In the genomic region with DNA sequence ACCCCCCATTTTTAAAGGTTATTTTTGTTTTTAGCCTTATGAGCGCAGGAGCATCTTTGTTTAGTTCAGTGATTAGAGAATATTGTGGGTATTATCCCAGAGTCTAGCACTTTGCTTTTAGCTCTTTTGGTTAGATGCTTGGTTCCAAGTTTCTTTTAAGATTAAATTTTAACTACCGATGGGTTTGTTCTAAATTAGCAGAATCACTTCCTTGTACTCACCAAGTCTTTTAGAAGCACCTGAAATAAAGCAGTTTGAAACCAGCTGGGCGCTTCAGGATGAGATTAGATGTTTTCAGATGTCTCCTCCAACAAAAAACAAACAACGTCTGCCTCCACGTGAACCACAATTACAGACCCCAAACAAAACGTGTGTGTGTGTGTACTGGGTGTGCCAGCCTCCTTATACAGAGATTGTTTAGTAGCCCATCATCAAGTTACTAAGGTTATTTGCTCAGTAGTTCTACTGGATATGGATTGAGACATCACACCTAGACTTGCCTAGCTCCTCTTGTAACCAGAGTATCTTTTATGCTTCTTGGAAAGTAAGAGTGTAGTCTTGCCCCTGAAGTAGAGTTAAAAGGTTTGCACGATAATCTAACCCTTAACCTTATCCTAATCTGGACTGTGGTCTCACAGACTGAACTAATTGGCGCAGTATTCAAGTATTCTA, we compare ENCODE assay signal across 8 cellular contexts. TPM values are rescaled to one million over a fixed set of nuclear protein-coding genes. Genes with fewer than 3 reads are reported as not detected.
DNase-seq lines count a peak whose midpoint lies in the region; ATAC-seq and TF ChIP-seq lines count a peak whose summit lies in the region.

No MANE protein-coding gene starts in this region.

- H3K4me1 ChIP-seq in heart right ventricle (peaks cover 9 to 77% (median 67%) of the 10 kb centered on the region in 9 donors), ascending aorta (peaks cover 7 to 30% of the 10 kb centered on the region in 2 donors), urinary bladder (ENCODE audit: insufficient read depth) (peaks cover 1% of the 10 kb centered on the region)

- no peaks in the 10 kb centered on the region for H3K27me3 ChIP-seq in heart right ventricle
- no peaks in the 10 kb centered on the region for H3K27me3 ChIP-seq in ascending aorta

- intact Hi-C loops in heart right ventricle (cut with DNase I) (loop anchor here in 6 of 10 donors (2.0 to 5.0 kb wide), 7 partner anchors 35 to 397 kb away; a partner anchor contains a TSS), left ventricle myocardium superior (cut with micrococcal nuclease) (no loop called here), ascending aorta (cut with DNase I) (loop anchor here (1.0 to 2.0 kb wide), 3 partner anchors 17 to 41 kb away; no protein-coding TSS in a partner anchor)

- ATAC-seq in heart right ventricle (no peak), left ventricle myocardium superior (no peak), HG02885 (IDR thresholded peaks at IDR 0.05; ENCODE audit: poor library complexity, unreplicated experiment) (no peak)

- DNase-seq in heart right ventricle: no peak
- DNase-seq in left ventricle myocardium superior: no peak
- no peak for DNase-seq in ascending aorta (ENCODE audit: low spot score in 2 of 2)
- peak; percentile 28 for DNase-seq in kidney tubule cell (ENCODE audit: low spot score)
- DNase-seq in activated CD8-positive, alpha-beta memory T cell treated with anti-CD3 and anti-CD28 coated beads, Interleukin-2, amount 50 U/mL, for 48 hours: no peak
- no peak for DNase-seq in UCSD-AML1 (lab: John Stamatoyannopoulos, UW; ENCODE audit: unreplicated experiment)

- H3K9me3 ChIP-seq in heart right ventricle (no peaks in the 10 kb centered on the region), ascending aorta (no peaks in the 10 kb centered on the region)

- no peak for TF ChIP-seq CTCF in heart right ventricle (IDR thresholded peaks at IDR 0.05)
- no peak for TF ChIP-seq CTCF in ascending aorta (IDR thresholded peaks at IDR 0.05)

- H3K4me3 ChIP-seq in heart right ventricle (peak overlapping the region in 9 of 10 donors; percentile 87 to 99 (median 97)), ascending aorta (peak overlapping the region; percentile 93 to 99), urinary bladder (ENCODE audit: low read depth, low read length) (peak overlapping the region; percentile 28)

- H3K27ac ChIP-seq in heart right ventricle (peak overlapping the region in 6 of 10 donors; percentile 95 to 100 (median 100)), ascending aorta (peak overlapping the region; percentile 98 to 100), urinary bladder (ENCODE audit: low read depth) (peak overlapping the region; percentile 65)

- WGBS in heart right ventricle, 2 donors: 41 to 50% methylated on average over 8 of the region's 8 CpGs
- WGBS in urinary bladder: 27% methylated on average over 8 of the region's 8 CpGs

- peaks cover 0 to 14% (median 0%) of the 10 kb centered on the region in 9 donors for H3K36me3 ChIP-seq in heart right ventricle
- H3K36me3 ChIP-seq in ascending aorta: peaks cover 3 to 11% of the 10 kb centered on the region in 2 donors
- H3K36me3 ChIP-seq in urinary bladder (ENCODE audit: insufficient read depth): no peaks in the 10 kb centered on the region

RNA-seq across cellular contexts. Expression of a gene that starts 2.2 kb away (rescaled TPM):
- total RNA-seq in heart right ventricle (100 to 1,000 TPM; 353 to 802 (median 569) TPM), left ventricle myocardium superior (836 TPM), ascending aorta (452 TPM), urinary bladder (589 TPM)
- polyA plus RNA-seq in heart right ventricle (100 to 1,000 TPM; 261 to 538 TPM), urinary bladder (2,115 TPM)

RNA-seq across cellular contexts. Expression of a gene that starts 40.9 kb away (rescaled TPM):
- total RNA-seq in heart right ventricle: 1 to 10 TPM in 2 of 10 donors, under 1 TPM in 8; 0.27 to 1.9 (median 0.70) TPM
- polyA plus RNA-seq in heart right ventricle: under 1 TPM; 0.19 to 0.44 TPM
- 0.55 TPM for total RNA-seq in left ventricle myocardium superior
- total RNA-seq in ascending aorta: not detected
- 3.3 TPM for total RNA-seq in urinary bladder
- 2.0 TPM for polyA plus RNA-seq in urinary bladder

Comparison
In these comparisons a context has a peak if more than half of its experiments do, and no peak if none do; other contexts are left out.
1. H3K4me3 ChIP-seq: peak in every context shown above with its lines; median percentile 97 in heart right ventricle; 96 in ascending aorta; 28 in urinary bladder.